In genomic region chr5:148426514-148426913, GRCh38 we compare ENCODE assay signal across 22 cellular contexts. TPM values are rescaled to one million over a fixed set of nuclear protein-coding genes. Genes with fewer than 3 reads are reported as not detected.
DNase-seq lines count a peak whose midpoint lies in the region; ATAC-seq and TF ChIP-seq lines count a peak whose summit lies in the region.
"Had no signal": no experiment of that assay in that cellular context is flagged by ENCODE, and none has a peak within 500 bp of the region (broad histone marks: within the 10 kb centered on the region; RNA-seq: fewer than 3 reads in every experiment).

No MANE protein-coding gene starts in this region.

- H3K4me3 Mint-ChIP-seq in activated naive CD8-positive, alpha-beta T cell, result no peak overlapping the region
- no peak overlapping the region for H3K4me3 Mint-ChIP-seq in activated naive CD8-positive, alpha-beta T cell treated with anti-CD3 and anti-CD28 coated beads for 36 hours
- no peak overlapping the region for H3K4me3 Mint-ChIP-seq in CD4-positive, alpha-beta memory T cell
- no peak overlapping the region for H3K4me3 Mint-ChIP-seq in activated T-helper 1 cell treated with anti-CD3 and anti-CD28 coated beads, Interleukin-12 subunit alpha, Interleukin-12 subunit beta, Interleukin-2, Interleukin-4 antibody, amounts not matched to agents 30 ng/mL and 10 ng/mL and 1 ng/mL, durations not matched to agents 14 hours and 24 hours and 36 hours
- H3K4me3 Mint-ChIP-seq in nephron progenitor cell, result no peak overlapping the region

- TF ChIP-seq EP300 in suprapubic skin (IDR thresholded peaks at IDR 0.05), result no peak

- H3K36me3 ChIP-seq in CD4-positive, alpha-beta memory T cell (ENCODE audit: insufficient read depth, low read length), result peaks cover 59% of the 10 kb centered on the region
- peaks cover 66% of the 10 kb centered on the region for H3K36me3 ChIP-seq in suprapubic skin

- no peak overlapping the region for H3K27ac ChIP-seq in CD4-positive, alpha-beta memory T cell (ENCODE audit: low read depth, low read length)
- H3K27ac ChIP-seq in suprapubic skin, result no peak overlapping the region

- H3K4me1 Mint-ChIP-seq in activated naive CD8-positive, alpha-beta T cell (ENCODE audit: low read depth), result peaks cover 11% of the 10 kb centered on the region
- H3K4me1 Mint-ChIP-seq in activated naive CD8-positive, alpha-beta T cell treated with anti-CD3 and anti-CD28 coated beads for 36 hours, result peaks cover 8% of the 10 kb centered on the region
- peaks cover 8 to 23% (median 12%) of the 10 kb centered on the region in 4 donors for H3K4me1 Mint-ChIP-seq in CD4-positive, alpha-beta memory T cell
- peaks cover 20% of the 10 kb centered on the region for H3K4me1 Mint-ChIP-seq in activated T-helper 1 cell treated with anti-CD3 and anti-CD28 coated beads, Interleukin-12 subunit alpha, Interleukin-12 subunit beta, Interleukin-2, Interleukin-4 antibody, amounts not matched to agents 30 ng/mL and 10 ng/mL and 1 ng/mL, durations not matched to agents 14 hours and 24 hours and 36 hours (ENCODE audit: low read depth)
- no peaks in the 10 kb centered on the region for H3K4me1 Mint-ChIP-seq in nephron progenitor cell

- no peaks in the 10 kb centered on the region for H3K4me1 ChIP-seq in CD4-positive, alpha-beta memory T cell (ENCODE audit: insufficient read depth, low read length)
- no peaks in the 10 kb centered on the region for H3K4me1 ChIP-seq in suprapubic skin
- H3K4me1 ChIP-seq: A549 had no signal

- no peak overlapping the region for H3K4me3 ChIP-seq in CD4-positive, alpha-beta memory T cell (ENCODE audit: low read length in 2 of 2)
- H3K4me3 ChIP-seq in suprapubic skin, result no peak overlapping the region
- H3K4me3 ChIP-seq: A549; BLaER1 treated with 17β-estradiol and CSF1 and Interleukin-3, amounts not matched to agents 10 nM and 100 nM had no signal

- H3K27me3 ChIP-seq in CD4-positive, alpha-beta memory T cell (ENCODE audit: insufficient read depth, low read length), result no peaks in the 10 kb centered on the region
- no peaks in the 10 kb centered on the region for H3K27me3 ChIP-seq in suprapubic skin
- H3K27me3 ChIP-seq: BLaER1 treated with 17β-estradiol and CSF1 and Interleukin-3, amounts not matched to agents 10 nM and 100 nM had no signal

- peak overlapping the region; percentile 22 for H3K27ac Mint-ChIP-seq in activated naive CD8-positive, alpha-beta T cell
- H3K27ac Mint-ChIP-seq in activated naive CD8-positive, alpha-beta T cell treated with anti-CD3 and anti-CD28 coated beads for 36 hours, result no peak overlapping the region
- H3K27ac Mint-ChIP-seq in CD4-positive, alpha-beta memory T cell, result peak overlapping the region in 4 of 7 donors; percentile 17 to 69 (median 34)
- H3K27ac Mint-ChIP-seq in activated T-helper 1 cell treated with anti-CD3 and anti-CD28 coated beads, Interleukin-12 subunit alpha, Interleukin-12 subunit beta, Interleukin-2, Interleukin-4 antibody, amounts not matched to agents 30 ng/mL and 10 ng/mL and 1 ng/mL, durations not matched to agents 14 hours and 24 hours and 36 hours, result peak overlapping the region; percentile 30
- peak overlapping the region; percentile 11 for H3K27ac Mint-ChIP-seq in nephron progenitor cell

- DNase-seq in activated naive CD8-positive, alpha-beta T cell treated with anti-CD3 and anti-CD28 coated beads for 36 hours, result no peak
- no peak for DNase-seq in CD4-positive, alpha-beta memory T cell
- DNase-seq in activated T-helper 1 cell treated with anti-CD3 and anti-CD28 coated beads, Interleukin-12 subunit alpha, Interleukin-12 subunit beta, Interleukin-2, Interleukin-4 antibody, amounts not matched to agents 30 ng/mL and 10 ng/mL and 1 ng/mL, durations not matched to agents 14 hours and 24 hours and 36 hours (ENCODE audit: low spot score), result no peak
- DNase-seq in nephron progenitor cell (no peak), suprapubic skin (ENCODE audit: low spot score in 2 of 2) (no peak)
- DNase-seq in stimulated activated CD4-positive, alpha-beta T cell treated with anti-CD3 and anti-CD28 coated beads, Interleukin-2, amount 100 ng/mL, for 48 hours, result no peak
- DNase-seq: AML-193; GOT3; HCEC 1CT; IMR-90; KG1; MM.1S; NCI-H2029; NCI-H446 treated with DMSO at 0.1 percent for 48 hours; NCI-H526; NK-92 treated with Interleukin-12 subunit alpha and Interleukin-12 subunit beta, amount 100 ng/mL, for 24 hours; PC-3; SK-N-SH had no signal

- no peaks in the 10 kb centered on the region for H3K9me3 ChIP-seq in CD4-positive, alpha-beta memory T cell (ENCODE audit: control insufficient read depth in 1 of 2, low read length in 2 of 2)
- H3K9me3 ChIP-seq in suprapubic skin, result no peaks in the 10 kb centered on the region
- H3K9me3 ChIP-seq: A549; BLaER1 treated with 17β-estradiol and CSF1 and Interleukin-3, amounts not matched to agents 10 nM and 100 nM; SK-N-SH had no signal

- intact Hi-C loops in CD4-positive, alpha-beta memory T cell (cut with micrococcal nuclease), result no loop called here
- intact Hi-C loops in activated T-helper 1 cell treated with anti-CD3 and anti-CD28 coated beads, Interleukin-12 subunit alpha, Interleukin-12 subunit beta, Interleukin-2, Interleukin-4 antibody, amounts not matched to agents 30 ng/mL and 10 ng/mL and 1 ng/mL, durations not matched to agents 14 hours and 24 hours and 36 hours (cut with micrococcal nuclease), result no loop called here

- no peaks in the 10 kb centered on the region for H3K9me3 Mint-ChIP-seq in activated naive CD8-positive, alpha-beta T cell (ENCODE audit: low read depth)
- no peaks in the 10 kb centered on the region for H3K9me3 Mint-ChIP-seq in activated naive CD8-positive, alpha-beta T cell treated with anti-CD3 and anti-CD28 coated beads for 36 hours
- H3K9me3 Mint-ChIP-seq in CD4-positive, alpha-beta memory T cell, result no peaks in the 10 kb centered on the region
- H3K9me3 Mint-ChIP-seq in activated T-helper 1 cell treated with anti-CD3 and anti-CD28 coated beads, Interleukin-12 subunit alpha, Interleukin-12 subunit beta, Interleukin-2, Interleukin-4 antibody, amounts not matched to agents 30 ng/mL and 10 ng/mL and 1 ng/mL, durations not matched to agents 14 hours and 24 hours and 36 hours, result no peaks in the 10 kb centered on the region
- no peaks in the 10 kb centered on the region for H3K9me3 Mint-ChIP-seq in nephron progenitor cell

- no peak for ATAC-seq in GM18517 (IDR thresholded peaks at IDR 0.05; ENCODE audit: unreplicated experiment)
- ATAC-seq: A549, PC-3 had no signal

- no peaks in the 10 kb centered on the region for H3K27me3 Mint-ChIP-seq in activated naive CD8-positive, alpha-beta T cell
- no peaks in the 10 kb centered on the region for H3K27me3 Mint-ChIP-seq in activated naive CD8-positive, alpha-beta T cell treated with anti-CD3 and anti-CD28 coated beads for 36 hours
- no peaks in the 10 kb centered on the region for H3K27me3 Mint-ChIP-seq in CD4-positive, alpha-beta memory T cell
- H3K27me3 Mint-ChIP-seq in activated T-helper 1 cell treated with anti-CD3 and anti-CD28 coated beads, Interleukin-12 subunit alpha, Interleukin-12 subunit beta, Interleukin-2, Interleukin-4 antibody, amounts not matched to agents 30 ng/mL and 10 ng/mL and 1 ng/mL, durations not matched to agents 14 hours and 24 hours and 36 hours (ENCODE audit: insufficient read depth), result no peaks in the 10 kb centered on the region
- no peaks in the 10 kb centered on the region for H3K27me3 Mint-ChIP-seq in nephron progenitor cell (ENCODE audit: low read depth, poor library complexity)

- peaks cover 10% of the 10 kb centered on the region for H3K36me3 Mint-ChIP-seq in activated naive CD8-positive, alpha-beta T cell
- H3K36me3 Mint-ChIP-seq in activated naive CD8-positive, alpha-beta T cell treated with anti-CD3 and anti-CD28 coated beads for 36 hours, result peaks cover 18% of the 10 kb centered on the region
- peaks cover 69 to 84% of the 10 kb centered on the region in 2 donors for H3K36me3 Mint-ChIP-seq in CD4-positive, alpha-beta memory T cell
- peaks cover 57% of the 10 kb centered on the region for H3K36me3 Mint-ChIP-seq in activated T-helper 1 cell treated with anti-CD3 and anti-CD28 coated beads, Interleukin-12 subunit alpha, Interleukin-12 subunit beta, Interleukin-2, Interleukin-4 antibody, amounts not matched to agents 30 ng/mL and 10 ng/mL and 1 ng/mL, durations not matched to agents 14 hours and 24 hours and 36 hours (ENCODE audit: low read depth)
- H3K36me3 Mint-ChIP-seq in nephron progenitor cell (ENCODE audit: low read depth), result peaks cover 81% of the 10 kb centered on the region

- POLR2A ChIA-PET in CD4-positive, alpha-beta memory T cell (lab: Charles Lee; ENCODE audit: partially characterized antibody), result no interaction called here

- TF ChIP-seq POLR2A in suprapubic skin (IDR thresholded peaks at IDR 0.05), result no peak

- CTCF ChIA-PET in CD4-positive, alpha-beta memory T cell (lab: Charles Lee; ENCODE audit: partially characterized antibody), result interaction anchor here (2.3 kb wide), 1 partner anchor 17 kb away, joined by 14 read pairs; no protein-coding TSS in a partner anchor

- TF ChIP-seq CTCF in nephron progenitor cell (IDR thresholded peaks at IDR 0.05), result no peak
- TF ChIP-seq CTCF in suprapubic skin (IDR thresholded peaks at IDR 0.05), result no peak

RNA-seq across cellular contexts. Expression of gene FBXO38, which starts 42.8 kb away (rescaled TPM):
- 10 to 100 TPM; 35.9 to 38.8 TPM for total RNA-seq in activated naive CD8-positive, alpha-beta T cell treated with anti-CD3 and anti-CD28 coated beads for 36 hours
- total RNA-seq in CD4-positive, alpha-beta memory T cell, result 10 to 100 TPM; 77.3 to 78.3 TPM
- 10 to 100 TPM in 1 of 2 donors, 1 to 10 TPM in 1; 7.6 to 24.3 TPM for polyA plus RNA-seq in CD4-positive, alpha-beta memory T cell
- 64.3 and 80.3 TPM in 2 replicates for total RNA-seq in activated T-helper 1 cell treated with anti-CD3 and anti-CD28 coated beads, Interleukin-12 subunit alpha, Interleukin-12 subunit beta, Interleukin-2, Interleukin-4 antibody, amounts not matched to agents 30 ng/mL and 10 ng/mL and 1 ng/mL, durations not matched to agents 14 hours and 24 hours and 36 hours
- 10 to 100 TPM; 18.2 to 98.8 (median 33.1) TPM for total RNA-seq in suprapubic skin
